Comparison of ENCODE assay signal across 25 cellular contexts in the genomic region with DNA sequence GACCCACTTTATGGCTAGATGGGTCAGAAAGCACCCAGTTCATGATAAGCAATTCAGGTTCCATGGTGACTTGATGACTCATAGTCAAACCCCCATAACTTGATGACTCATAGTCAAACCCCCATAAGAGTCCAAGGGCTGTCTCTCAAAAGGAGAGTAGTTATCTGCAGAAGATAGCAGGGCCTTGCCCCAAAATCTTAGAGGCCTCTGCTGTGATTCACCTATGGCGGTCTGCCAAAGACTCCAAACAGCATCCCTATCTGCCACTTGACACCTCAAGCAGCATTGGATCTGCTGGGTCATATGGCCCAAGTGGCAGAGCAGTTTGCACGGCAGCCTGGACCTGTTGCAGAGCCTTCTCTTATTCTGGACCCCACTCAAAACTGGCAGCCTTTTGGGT.
A peak's percentile ranks its signal among the peaks of the same experiment; 100 is the strongest.
DNase-seq lines count a peak whose midpoint lies in the region; ATAC-seq, FAIRE-seq and TF ChIP-seq lines count a peak whose summit lies in the region.
"Had no signal": no experiment of that assay in that cellular context is flagged by ENCODE, and none has a peak within 500 bp of the region (broad histone marks: within the 10 kb centered on the region; RNA-seq: fewer than 3 reads in every experiment).

No MANE protein-coding gene starts in this region.

- TF ChIP-seq RAD21 in A549 (conservative IDR thresholded peaks at IDR 0.05 in 1 of 2, IDR thresholded peaks at IDR 0.05 in 1 of 2) = no peak

- H3K4me3 ChIP-seq in A549 (no peak overlapping the region), mammary epithelial cell (replicated peaks in 1 of 3; ENCODE audit: insufficient read depth in 1 of 3, low read depth in 2 of 3, low read length in 3 of 3) (no peak overlapping the region), SJCRH30 (no peak overlapping the region)
- H3K4me3 ChIP-seq: BLaER1 treated with 17β-estradiol and CSF1 and Interleukin-3, amounts not matched to agents 10 nM and 100 nM; lung; testis; uterus had no signal

- ATAC-seq in A549 (no peak), GM18868 (IDR thresholded peaks at IDR 0.05; ENCODE audit: unreplicated experiment) (peak; percentile 69), HG03159 (IDR thresholded peaks at IDR 0.05; ENCODE audit: unreplicated experiment) (no peak)
- ATAC-seq: right cardiac atrium had no signal

- no peak for TF ChIP-seq CTCF in A549 (IDR thresholded peaks at IDR 0.05)
- TF ChIP-seq CTCF in mammary epithelial cell (conservative IDR thresholded peaks at IDR 0.05 in 1 of 2, IDR thresholded peaks at IDR 0.05 in 1 of 2; ENCODE audit: extremely low read depth in 1 of 2, insufficient read depth in 1 of 2, low read depth in 1 of 2, low read length in 2 of 2) = no peak
- no peak for TF ChIP-seq CTCF in GM13977 (IDR thresholded peaks at IDR 0.05; ENCODE audit: extremely low read depth, insufficient read depth, missing control alignments)

- DNase-seq in A549 (ENCODE audit: low read depth in 1 of 2, low spot score in 1 of 2) (no peak), HT1080 (ENCODE audit: low read depth) (peak; percentile 15), mammary epithelial cell (peak; percentile 49), SJCRH30 (no peak), GM13977 (ENCODE audit: low spot score) (no peak), mucosa of gallbladder (ENCODE audit: low spot score) (no peak)
- DNase-seq: activated CD8-positive, alpha-beta memory T cell treated with anti-CD3 and anti-CD28 coated beads, Interleukin-2, amount 50 U/mL, for 4 hours; aorta; central memory CD4-positive, alpha-beta T cell; glutamatergic neuron; NCI-H1694 treated with DMSO at 0.1 percent for 48 hours; right cardiac atrium; stimulated activated CD4-positive, alpha-beta T cell treated with anti-CD3 and anti-CD28 coated beads, Interleukin-12 subunit alpha, Interleukin-12 subunit beta, amount 100 ng/mL, for 4 hours; stimulated activated CD4-positive, alpha-beta T cell treated with anti-CD3 and anti-CD28 coated beads, Interleukin-4, amount 100 ng/mL, for 4 hours; stimulated activated naive CD4-positive, alpha-beta T cell; SW 1271; T1000; testis; uterus had no signal

- WGBS in A549 (ENCODE audit: missing lambda C conversion rate) = 80% methylated on average over 1 of the region's 2 CpGs
- 100% methylated on average over 1 of the region's 2 CpGs for WGBS in mammary epithelial cell (ENCODE audit: low coverage, missing lambda C conversion rate)

- H3K27me3 ChIP-seq in mammary epithelial cell (ENCODE audit: insufficient read depth, low read length) (no peaks in the 10 kb centered on the region), SJCRH30 (no peaks in the 10 kb centered on the region)
- H3K27me3 ChIP-seq: BLaER1 treated with 17β-estradiol and CSF1 and Interleukin-3, amounts not matched to agents 10 nM and 100 nM; testis; uterus had no signal

- CTCF ChIA-PET in A549 (lab: Yijun Ruan, JAX) (no interaction called here), mammary epithelial cell (lab: Charles Lee; ENCODE audit: low non-redundant PET) (no interaction called here)

- no peak overlapping the region for H3K9ac ChIP-seq in mammary epithelial cell (ENCODE audit: insufficient read depth, low read length)
- H3K9ac ChIP-seq: BLaER1 treated with 17β-estradiol and CSF1 and Interleukin-3, amounts not matched to agents 10 nM and 100 nM; KMS-11 had no signal

- in situ Hi-C loops in mammary epithelial cell (cut with MboI; ENCODE audit: low sequenced_read_pairs in 2 of 2) = no loop called here
- in situ Hi-C loops in GM13977 (cut with MboI; ENCODE audit: low pct_unique_long_range_greater_than_20kb, low sequenced_read_pairs, unreplicated experiment) = no loop called here

- no peak overlapping the region for H2AFZ ChIP-seq in mammary epithelial cell (ENCODE audit: low read depth, low read length)

- FAIRE-seq in A549 (lab: Jason Lieb, UNC) = no peak
- FAIRE-seq: endometrium had no signal

- H3K27ac ChIP-seq in A549 = no peak overlapping the region
- no peak overlapping the region for H3K27ac ChIP-seq in mammary epithelial cell (ENCODE audit: insufficient read depth, low read depth, low read length)
- H3K27ac ChIP-seq in SJCRH30 = no peak overlapping the region
- H3K27ac ChIP-seq: BLaER1 treated with 17β-estradiol and CSF1 and Interleukin-3, amounts not matched to agents 10 nM and 100 nM; KMS-11; testis; uterus had no signal

- intact Hi-C loops in mammary epithelial cell (cut with micrococcal nuclease) = no loop called here

- no peaks in the 10 kb centered on the region for H4K20me1 ChIP-seq in mammary epithelial cell (ENCODE audit: insufficient read depth, low read length)
- H4K20me1 ChIP-seq: BLaER1 treated with 17β-estradiol and CSF1 and Interleukin-3, amounts not matched to agents 10 nM and 100 nM had no signal

- H3K4me1 ChIP-seq in A549 (no peaks in the 10 kb centered on the region), mammary epithelial cell (ENCODE audit: insufficient read depth, low read length) (peaks cover 12% of the 10 kb centered on the region), SJCRH30 (no peaks in the 10 kb centered on the region)
- H3K4me1 ChIP-seq: BLaER1 treated with 17β-estradiol and CSF1 and Interleukin-3, amounts not matched to agents 10 nM and 100 nM; testis; uterus had no signal

- peaks cover 5% of the 10 kb centered on the region for H3K79me2 ChIP-seq in mammary epithelial cell (ENCODE audit: insufficient read depth, low read length)

- dilution Hi-C loops in mammary epithelial cell (cut with HindIII; ENCODE audit: low sequenced_read_pairs) = no loop called here

- TF ChIP-seq POLR2A in A549 (IDR thresholded peaks at IDR 0.05; ENCODE audit: low read length) = no peak

- no peaks in the 10 kb centered on the region for H3K36me3 ChIP-seq in mammary epithelial cell (ENCODE audit: insufficient read depth, low read length)
- no peaks in the 10 kb centered on the region for H3K36me3 ChIP-seq in SJCRH30
- H3K36me3 ChIP-seq: BLaER1 treated with 17β-estradiol and CSF1 and Interleukin-3, amounts not matched to agents 10 nM and 100 nM; uterus had no signal

- TF ChIP-seq EP300 in A549 (IDR thresholded peaks at IDR 0.05) = no peak

- POLR2A ChIA-PET in A549 (lab: Yijun Ruan, JAX) = no interaction called here

- no TSS peak for BruUV-seq in mammary epithelial cell (replicated peaks; lab: Mats Ljungman, UMichigan)

- H3K4me2 ChIP-seq in A549 (no peak overlapping the region), mammary epithelial cell (ENCODE audit: insufficient read depth, low read depth, low read length) (no peak overlapping the region)
- H3K4me2 ChIP-seq: BLaER1 treated with 17β-estradiol and CSF1 and Interleukin-3, amounts not matched to agents 10 nM and 100 nM; KMS-11 had no signal

- H3K9me3 ChIP-seq in A549 (peaks cover 18% of the 10 kb centered on the region), mammary epithelial cell (replicated peaks; ENCODE audit: insufficient read depth, low read length) (peaks cover 9% of the 10 kb centered on the region), SJCRH30 (replicated peaks) (no peaks in the 10 kb centered on the region; the same call in 1 of the 2 replicates)
- H3K9me3 ChIP-seq: testis, uterus had no signal

TF ChIP-seq in A549, 52 proteins besides CTCF, POLR2A, EP300 and RAD21:
- no peak for TF ChIP-seq FOSL2 (IDR thresholded peaks at IDR 0.05)
- peak; percentile 82 for TF ChIP-seq FOSL2 (CRISPR knock-in tag; IDR thresholded peaks at IDR 0.05)
- TF ChIP-seq, protein P1, sequence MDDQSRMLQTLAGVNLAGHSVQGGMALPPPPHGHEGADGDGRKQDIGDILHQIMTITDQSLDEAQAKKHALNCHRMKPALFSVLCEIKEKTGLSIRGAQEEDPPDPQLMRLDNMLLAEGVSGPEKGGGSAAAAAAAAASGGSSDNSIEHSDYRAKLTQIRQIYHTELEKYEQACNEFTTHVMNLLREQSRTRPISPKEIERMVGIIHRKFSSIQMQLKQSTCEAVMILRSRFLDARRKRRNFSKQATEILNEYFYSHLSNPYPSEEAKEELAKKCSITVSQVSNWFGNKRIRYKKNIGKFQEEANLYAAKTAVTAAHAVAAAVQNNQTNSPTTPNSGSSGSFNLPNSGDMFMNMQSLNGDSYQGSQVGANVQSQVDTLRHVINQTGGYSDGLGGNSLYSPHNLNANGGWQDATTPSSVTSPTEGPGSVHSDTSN (IDR thresholded peaks at IDR 0.05) = no peak

Comparison
In these comparisons a context has a peak if more than half of its experiments do, and no peak if none do; other contexts are left out.
1. DNase-seq: peak in HT1080 (single experiment) and mammary epithelial cell (single experiment); none in A549 (0 of 2), SJCRH30 (0 of 2), GM13977 (single experiment) and mucosa of gallbladder (single experiment).